In genomic region chr6:48150701-48151100, GRCh38 we compare ENCODE assay signal across 20 cellular contexts. TPM values are rescaled to one million over a fixed set of nuclear protein-coding genes. Genes with fewer than 3 reads are reported as not detected.
DNase-seq lines count a peak whose midpoint lies in the region; ATAC-seq and TF ChIP-seq lines count a peak whose summit lies in the region.
"Had no signal": no experiment of that assay in that cellular context is flagged by ENCODE, and none has a peak within 500 bp of the region (broad histone marks: within the 10 kb centered on the region; RNA-seq: fewer than 3 reads in every experiment).

No MANE protein-coding gene starts in this region.

- H3K4me1 ChIP-seq in breast epithelium: no peaks in the 10 kb centered on the region
- H3K4me1 ChIP-seq in RWPE2 (ENCODE audit: insufficient read depth, poor library complexity, severe bottlenecking): peaks cover 4% of the 10 kb centered on the region
- H3K4me1 ChIP-seq: BE2C had no signal

- DNase-seq in MCF 10A (ENCODE audit: unreplicated experiment) (no peak), breast epithelium (ENCODE audit: low spot score in 2 of 2) (no peak), RWPE2 (ENCODE audit: low spot score) (no peak), osteocyte (ENCODE audit: extremely low spot score, unreplicated experiment) (no peak), medulla oblongata (ENCODE audit: extremely low spot score) (no peak)
- no peak for DNase-seq in natural killer cell treated with Interleukin-12 subunit alpha and Interleukin-12 subunit beta and Interleukin-15 and Interleukin-18, amount 100 ng/mL, for 72 hours (ENCODE audit: low spot score)
- DNase-seq: BE2C; CD4-positive, alpha-beta T cell; DMS153; GOT3; KBM-7; NCI-H1417; NCI-H187 treated with DMSO at 0.1 percent for 48 hours; NCI-H345; NCI-H748 treated with DMSO at 0.1 percent for 48 hours; OCI-M1 had no signal

- H3K27ac ChIP-seq in breast epithelium (no peak overlapping the region), RWPE2 (ENCODE audit: poor library complexity, severe bottlenecking) (peak overlapping the region; percentile 38)
- H3K27ac ChIP-seq: SK-N-MC had no signal

- TF ChIP-seq CTCF in MCF 10A (IDR thresholded peaks at IDR 0.05; ENCODE audit: unreplicated experiment) (no peak), breast epithelium (IDR thresholded peaks at IDR 0.05) (no peak), RWPE2 (IDR thresholded peaks at IDR 0.05; ENCODE audit: poor library complexity, severe bottlenecking) (no peak), osteocyte (IDR thresholded peaks at IDR 0.05) (no peak)

- BruUV-seq in MCF 10A (replicated peaks; lab: Mats Ljungman, UMichigan): no TSS peak

- POLR2A ChIA-PET in MCF 10A (lab: Yijun Ruan, JAX): no interaction called here

- CTCF ChIA-PET in MCF 10A (lab: Yijun Ruan, JAX): interaction anchor here (0.6 to 1.0 kb wide), 2 partner anchors 15 to 604 kb away, joined by 4 to 5 read pairs; no protein-coding TSS in a partner anchor

- H3K27ac Mint-ChIP-seq in MCF 10A (ENCODE audit: low read depth, unreplicated experiment): peak overlapping the region; percentile 75
- no peak overlapping the region for H3K27ac Mint-ChIP-seq in natural killer cell treated with Interleukin-12 subunit alpha and Interleukin-12 subunit beta and Interleukin-15 and Interleukin-18, amount 100 ng/mL, for 72 hours
- no peak overlapping the region for H3K27ac Mint-ChIP-seq in osteocyte (ENCODE audit: unreplicated experiment)
- H3K27ac Mint-ChIP-seq: CD4-positive, alpha-beta T cell had no signal

- H3K9me3 ChIP-seq in breast epithelium (peaks cover 4 to 32% of the 10 kb centered on the region in 2 donors), RWPE2 (ENCODE audit: severe bottlenecking) (peaks cover 7% of the 10 kb centered on the region)
- H3K9me3 ChIP-seq: BE2C had no signal

- H3K4me3 ChIP-seq in breast epithelium (no peak overlapping the region), RWPE2 (ENCODE audit: severe bottlenecking) (no peak overlapping the region)
- H3K4me3 ChIP-seq: GM12878, SK-N-MC had no signal

- peak overlapping the region; percentile 3 for H3K4me3 Mint-ChIP-seq in MCF 10A (ENCODE audit: unreplicated experiment)
- no peak overlapping the region for H3K4me3 Mint-ChIP-seq in natural killer cell treated with Interleukin-12 subunit alpha and Interleukin-12 subunit beta and Interleukin-15 and Interleukin-18, amount 100 ng/mL, for 72 hours
- H3K4me3 Mint-ChIP-seq in osteocyte (ENCODE audit: unreplicated experiment): no peak overlapping the region
- H3K4me3 Mint-ChIP-seq: CD4-positive, alpha-beta T cell had no signal

- no peak for TF ChIP-seq POLR2A in breast epithelium (IDR thresholded peaks at IDR 0.05)

- H3K27me3 Mint-ChIP-seq in MCF 10A (ENCODE audit: insufficient read depth, unreplicated experiment) (no peaks in the 10 kb centered on the region), osteocyte (ENCODE audit: unreplicated experiment) (no peaks in the 10 kb centered on the region)
- H3K27me3 Mint-ChIP-seq in natural killer cell treated with Interleukin-12 subunit alpha and Interleukin-12 subunit beta and Interleukin-15 and Interleukin-18, amount 100 ng/mL, for 72 hours: no peaks in the 10 kb centered on the region
- H3K27me3 Mint-ChIP-seq: CD4-positive, alpha-beta T cell had no signal

- H3K27me3 ChIP-seq in breast epithelium (no peaks in the 10 kb centered on the region), RWPE2 (ENCODE audit: insufficient read depth, poor library complexity, severe bottlenecking) (no peaks in the 10 kb centered on the region)
- H3K27me3 ChIP-seq: BE2C had no signal

- ATAC-seq in RWPE2 (ENCODE audit: low read depth) (no peak), esophagus mucosa (peak; percentile 11), GM18498 (IDR thresholded peaks at IDR 0.05; ENCODE audit: unreplicated experiment) (no peak)
- no peak for ATAC-seq in natural killer cell treated with Interleukin-12 subunit alpha and Interleukin-12 subunit beta and Interleukin-15 and Interleukin-18, amount 100 ng/mL, for 72 hours
- ATAC-seq: GM12878 had no signal

- H3K36me3 ChIP-seq in breast epithelium: no peaks in the 10 kb centered on the region
- H3K36me3 ChIP-seq in RWPE2 (ENCODE audit: low read depth): no peaks in the 10 kb centered on the region
- H3K36me3 ChIP-seq: BE2C had no signal

- peaks cover 16% of the 10 kb centered on the region for H3K9me3 Mint-ChIP-seq in MCF 10A (ENCODE audit: unreplicated experiment)
- H3K9me3 Mint-ChIP-seq in natural killer cell treated with Interleukin-12 subunit alpha and Interleukin-12 subunit beta and Interleukin-15 and Interleukin-18, amount 100 ng/mL, for 72 hours: peaks cover 21% of the 10 kb centered on the region
- H3K9me3 Mint-ChIP-seq in osteocyte (ENCODE audit: unreplicated experiment): peaks cover 36% of the 10 kb centered on the region

- intact Hi-C loops in MCF 10A (cut with micrococcal nuclease): no loop called here
- intact Hi-C loops in breast epithelium (cut with DNase I; ENCODE audit: low total_unique reads): no loop called here

- H3K4me1 Mint-ChIP-seq in MCF 10A (ENCODE audit: insufficient read depth, unreplicated experiment) (peaks cover 9% of the 10 kb centered on the region), osteocyte (ENCODE audit: unreplicated experiment) (no peaks in the 10 kb centered on the region)
- no peaks in the 10 kb centered on the region for H3K4me1 Mint-ChIP-seq in natural killer cell treated with Interleukin-12 subunit alpha and Interleukin-12 subunit beta and Interleukin-15 and Interleukin-18, amount 100 ng/mL, for 72 hours (ENCODE audit: low read depth in 2 of 2)

- H3K36me3 Mint-ChIP-seq in MCF 10A (ENCODE audit: insufficient read depth, unreplicated experiment) (peaks cover 11% of the 10 kb centered on the region), osteocyte (ENCODE audit: unreplicated experiment) (peaks cover 7% of the 10 kb centered on the region)
- H3K36me3 Mint-ChIP-seq in natural killer cell treated with Interleukin-12 subunit alpha and Interleukin-12 subunit beta and Interleukin-15 and Interleukin-18, amount 100 ng/mL, for 72 hours: peaks cover 21% of the 10 kb centered on the region

RNA-seq across cellular contexts. Expression of gene PTCHD4, which starts 39.7 kb away (rescaled TPM):
- 7.4 and 8.4 TPM in 2 replicates for total RNA-seq in MCF 10A (2022)
- 1 to 10 TPM; 1.6 to 2.9 (median 1.9) TPM for total RNA-seq in breast epithelium
- 0.40 TPM for total RNA-seq in esophagus mucosa
- not detected for total RNA-seq in natural killer cell treated with Interleukin-12 subunit alpha and Interleukin-12 subunit beta and Interleukin-15 and Interleukin-18, amount 100 ng/mL, for 72 hours
- 0.91 and 1.3 TPM in 2 replicates for total RNA-seq in osteocyte
- total RNA-seq: CD4-positive, alpha-beta T cell had no signal
